Comparison of ENCODE assay signal across 7 cellular contexts in the genomic region with DNA sequence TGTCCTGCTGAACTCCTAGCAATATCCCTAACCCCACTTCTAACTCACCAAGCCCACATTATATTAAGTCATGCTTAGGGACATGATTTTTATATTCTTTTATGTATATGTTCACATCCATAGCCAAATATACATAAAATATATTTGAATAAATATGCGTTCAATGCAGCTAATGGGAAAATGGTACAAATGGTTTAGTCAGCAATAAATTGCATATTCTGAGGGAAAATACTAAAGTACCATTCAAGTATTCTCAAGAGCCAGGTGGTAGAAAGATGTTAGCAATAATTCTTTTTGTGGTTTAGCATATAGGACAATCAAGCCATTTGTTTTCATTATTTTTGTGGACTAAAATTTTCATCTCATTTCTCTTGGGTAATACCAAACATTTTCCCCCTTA.
"Had no signal": no experiment of that assay in that cellular context is flagged by ENCODE, and none has a peak within 500 bp of the region (broad histone marks: within the 10 kb centered on the region; RNA-seq: fewer than 3 reads in every experiment).

No MANE protein-coding gene starts in this region.

- H3K27ac Mint-ChIP-seq: IgD-negative memory B cell had no signal

- FAIRE-seq: HTR-8/SVneo had no signal

- H3K27me3 Mint-ChIP-seq: IgD-negative memory B cell had no signal

- H3K27ac ChIP-seq: HL-60, KMS-11 had no signal

- H3K4me2 ChIP-seq: KMS-11 had no signal

- H3K36me3 Mint-ChIP-seq: IgD-negative memory B cell had no signal

- H3K4me3 Mint-ChIP-seq: IgD-negative memory B cell had no signal

- DNase-seq: Karpas-422, KBM-7, KG1 had no signal

- H3K9ac ChIP-seq: KMS-11 had no signal

- H3K4me1 Mint-ChIP-seq: IgD-negative memory B cell had no signal
